24 cellular contexts compared by ENCODE assay signal in genomic region chr1:234093107-234093506, GRCh38.
DNase-seq lines count a peak whose midpoint lies in the region; ATAC-seq, FAIRE-seq and TF ChIP-seq lines count a peak whose summit lies in the region.
"Had no signal": no experiment of that assay in that cellular context is flagged by ENCODE, and none has a peak within 500 bp of the region (broad histone marks: within the 10 kb centered on the region; RNA-seq: fewer than 3 reads in every experiment).

No MANE protein-coding gene starts in this region.

- H3K36me3 Mint-ChIP-seq in endodermal cell (ENCODE audit: low read depth) (no peaks in the 10 kb centered on the region), glutamatergic neuron (ENCODE audit: unreplicated experiment) (no peaks in the 10 kb centered on the region), natural killer cell (no peaks in the 10 kb centered on the region)
- H3K36me3 Mint-ChIP-seq: CD14-positive monocyte had no signal

- H2AFZ ChIP-seq in SK-N-SH (ENCODE audit: low read depth) = no peak overlapping the region

- H3K27ac Mint-ChIP-seq in endodermal cell (peak overlapping the region; percentile 56), glutamatergic neuron (ENCODE audit: unreplicated experiment) (no peak overlapping the region), natural killer cell (no peak overlapping the region)
- H3K27ac Mint-ChIP-seq: B cell; CD4-positive, alpha-beta T cell had no signal

- TF ChIP-seq CTCF in SK-N-SH (IDR thresholded peaks at IDR 0.05) = no peak
- no peak for TF ChIP-seq CTCF in endodermal cell (conservative IDR thresholded peaks at IDR 0.05)
- no peak for TF ChIP-seq CTCF in thoracic aorta (IDR thresholded peaks at IDR 0.05)
- TF ChIP-seq CTCF in glutamatergic neuron (IDR thresholded peaks at IDR 0.05; ENCODE audit: partially characterized antibody, unreplicated experiment) = no peak
- TF ChIP-seq CTCF in natural killer cell (IDR thresholded peaks at IDR 0.05) = no peak

- 10% methylated on average over 1 of the region's 1 CpG for whole genome bisulfite sequencing in SK-N-SH (ENCODE audit: low lambda C conversion rate)
- 18 to 69% methylated on average over 1 of the region's 1 CpG for WGBS in endodermal cell (ENCODE audit: insufficient coverage in 1 of 2, insufficient read length in 1 of 2), 2 experiments

- H3K27ac ChIP-seq in SK-N-SH (ENCODE audit: low read depth in 2 of 2, low read length in 1 of 2) = no peak overlapping the region; a peak in 1 of 4 replicates
- H3K27ac ChIP-seq in HUES6 (ENCODE audit: low read depth, low read length) = no peak overlapping the region; the same call in 1 of the 2 replicates
- H3K27ac ChIP-seq in endodermal cell (ENCODE audit: low read depth, low read length) = no peak overlapping the region
- peak overlapping the region; percentile 44 to 52 for H3K27ac ChIP-seq in thoracic aorta
- H3K27ac ChIP-seq: 22Rv1, BLaER1 had no signal

- H4K20me1 ChIP-seq in SK-N-SH (ENCODE audit: insufficient read depth) = no peaks in the 10 kb centered on the region
- H4K20me1 ChIP-seq: BLaER1 had no signal

- TF ChIP-seq RAD21 in SK-N-SH (IDR thresholded peaks at IDR 0.05; ENCODE audit: low read length) = no peak

- no peaks in the 10 kb centered on the region for H3F3A ChIP-seq in SK-N-SH (replicated peaks; ENCODE audit: insufficient read depth)

- H3K4me1 Mint-ChIP-seq in endodermal cell (peaks cover 53% of the 10 kb centered on the region), glutamatergic neuron (ENCODE audit: low read depth, unreplicated experiment) (no peaks in the 10 kb centered on the region), natural killer cell (no peaks in the 10 kb centered on the region)
- H3K4me1 Mint-ChIP-seq: B cell had no signal

- no peak for FAIRE-seq in urothelium cell line (lab: Jason Lieb, UNC)
- FAIRE-seq: A204.1, GM12891, GM18507, H54 had no signal

- ATAC-seq in SK-N-SH treated with all-trans-retinoic acid at 6 μM for 48 hours (no peak; the same call in 2 of the 3 replicates), thoracic aorta (ENCODE audit: insufficient number of reproducible peaks, low FRiP score, low read depth) (no peak), natural killer cell (no peak)

- H3K4me1 ChIP-seq in SK-N-SH (ENCODE audit: control insufficient read depth in 1 of 2, insufficient read depth in 2 of 2, low read depth in 1 of 2, low read length in 1 of 2) (peaks cover 0 to 12% of the 10 kb centered on the region in 2 experiments; a peak in 1 of 4 replicates), HUES6 (ENCODE audit: control insufficient read depth, insufficient read depth, low read length) (no peaks in the 10 kb centered on the region; the same call in 1 of the 2 replicates), endodermal cell (ENCODE audit: control insufficient read depth, insufficient read depth, low read length) (peaks cover 23% of the 10 kb centered on the region), thoracic aorta (ENCODE audit: control insufficient read depth in 1 of 2, low read depth in 2 of 2) (peaks cover 11 to 42% of the 10 kb centered on the region in 2 donors)
- H3K4me1 ChIP-seq: BLaER1, HAP-1 had no signal

- no peaks in the 10 kb centered on the region for H3K9me2 ChIP-seq in SK-N-SH

- H3K4me3 Mint-ChIP-seq in endodermal cell (no peak overlapping the region), glutamatergic neuron (ENCODE audit: unreplicated experiment) (no peak overlapping the region), natural killer cell (no peak overlapping the region)
- H3K4me3 Mint-ChIP-seq: B cell; CD14-positive monocyte; CD4-positive, alpha-beta T cell had no signal

- DNase-seq in SK-N-SH (no peak), endodermal cell (peak; percentile 54), thoracic aorta (ENCODE audit: low spot score) (no peak), glutamatergic neuron (no peak), natural killer cell (no peak), urothelium cell line (ENCODE audit: low spot score) (no peak)
- DNase-seq: Calu3; CD4-positive, alpha-beta T cell; COR-L47; DMS53; DMS79 treated with DMSO at 0.1 percent for 48 hours; GF-D8; GOT3 had no signal

- H3K9me3 Mint-ChIP-seq in endodermal cell (peaks cover 6% of the 10 kb centered on the region), glutamatergic neuron (ENCODE audit: unreplicated experiment) (no peaks in the 10 kb centered on the region), natural killer cell (no peaks in the 10 kb centered on the region)

- intact Hi-C loops in natural killer cell (cut with micrococcal nuclease) = no loop called here

- H3K27me3 ChIP-seq in SK-N-SH (ENCODE audit: insufficient read depth) (no peaks in the 10 kb centered on the region; the same call in 1 of the 2 replicates), HUES6 (ENCODE audit: control insufficient read depth, insufficient read depth, low read length) (no peaks in the 10 kb centered on the region), endodermal cell (ENCODE audit: control insufficient read depth, insufficient read depth, low read length, poor library complexity, severe bottlenecking) (no peaks in the 10 kb centered on the region), thoracic aorta (replicated peaks; ENCODE audit: insufficient read depth) (no peaks in the 10 kb centered on the region)
- H3K27me3 ChIP-seq: BLaER1 had no signal

- no peaks in the 10 kb centered on the region for H3K79me2 ChIP-seq in SK-N-SH (ENCODE audit: insufficient read depth)

- H3K27me3 Mint-ChIP-seq in endodermal cell (ENCODE audit: insufficient read depth) (peaks cover 3% of the 10 kb centered on the region), glutamatergic neuron (ENCODE audit: unreplicated experiment) (no peaks in the 10 kb centered on the region), natural killer cell (ENCODE audit: low read depth in 2 of 2) (peaks cover 9 to 11% of the 10 kb centered on the region in 2 donors)

- H3K4me3 ChIP-seq in SK-N-SH (ENCODE audit: low read depth in 2 of 2, low read length in 1 of 2) = no peak overlapping the region
- no peak overlapping the region for H3K4me3 ChIP-seq in HUES6 (ENCODE audit: low read depth, low read length)
- peak overlapping the region; percentile 52 for H3K4me3 ChIP-seq in endodermal cell (ENCODE audit: low read length)
- no peak overlapping the region for H3K4me3 ChIP-seq in thoracic aorta
- H3K4me3 ChIP-seq: BLaER1, HAP-1 had no signal

- CTCF ChIA-PET in SK-N-SH (lab: Yijun Ruan, JAX) = interaction anchor here (1.0 to 4.7 kb wide), 6 partner anchors 13 to 302 kb away, joined by 3 to 18 read pairs (median 3); no protein-coding TSS in a partner anchor

- H3K9me3 ChIP-seq in SK-N-SH = no peaks in the 10 kb centered on the region
- no peaks in the 10 kb centered on the region for H3K9me3 ChIP-seq in HUES6 (ENCODE audit: control insufficient read depth, insufficient read depth, low read depth, low read length)
- H3K9me3 ChIP-seq in endodermal cell (ENCODE audit: control insufficient read depth, low read length) = peaks cover 19% of the 10 kb centered on the region
- H3K9me3 ChIP-seq in thoracic aorta = no peaks in the 10 kb centered on the region
- H3K9me3 ChIP-seq: BLaER1, HAP-1 had no signal

- H3K36me3 ChIP-seq in SK-N-SH (replicated peaks in 1 of 2; ENCODE audit: control insufficient read depth in 1 of 2, insufficient read depth in 2 of 2, low read length in 1 of 2) (no peaks in the 10 kb centered on the region), HUES6 (ENCODE audit: control insufficient read depth, insufficient read depth, low read length) (no peaks in the 10 kb centered on the region), endodermal cell (ENCODE audit: control insufficient read depth, insufficient read depth, low read length) (no peaks in the 10 kb centered on the region), thoracic aorta (no peaks in the 10 kb centered on the region)
- H3K36me3 ChIP-seq: BLaER1, HAP-1 had no signal

- H3K4me2 ChIP-seq in SK-N-SH = no peak overlapping the region
- H3K4me2 ChIP-seq: BLaER1 had no signal

- peak in 1 of 2 experiments; percentile 40; a peak in 2 of 4 replicates for TF ChIP-seq EP300 in SK-N-SH (IDR thresholded peaks at IDR 0.05; ENCODE audit: borderline replicate concordance in 1 of 2, low read depth in 1 of 2, low read length in 1 of 2)

- no peak overlapping the region for H3K9ac ChIP-seq in SK-N-SH
- peak overlapping the region; percentile 73 for H3K9ac ChIP-seq in HUES6 (ENCODE audit: low read length)
- H3K9ac ChIP-seq in endodermal cell (ENCODE audit: extremely low read depth, low read length, poor library complexity, severe bottlenecking) = no peak overlapping the region
- H3K9ac ChIP-seq: BLaER1 had no signal

- POLR2A ChIA-PET in SK-N-SH (lab: Yijun Ruan, JAX) = no interaction called here

TF ChIP-seq in SK-N-SH, 30 proteins besides CTCF, POLR2A, EP300 and RAD21 (continues in another document):
- TF ChIP-seq RFX5 (IDR thresholded peaks at IDR 0.05; ENCODE audit: low read length) (no peak), EZH2phosphoT487 (IDR thresholded peaks at IDR 0.05; ENCODE audit: borderline replicate concordance, low read depth) (no peak), GABPA (IDR thresholded peaks at IDR 0.05; ENCODE audit: low read depth) (no peak), RCOR1 (IDR thresholded peaks at IDR 0.05; ENCODE audit: low read length) (peak; percentile 83; the same call in 1 of the 2 replicates), GATA2 (CRISPR knock-in tag; IDR thresholded peaks at IDR 0.05) (peak; percentile 62)
- TF ChIP-seq, protein P1, sequence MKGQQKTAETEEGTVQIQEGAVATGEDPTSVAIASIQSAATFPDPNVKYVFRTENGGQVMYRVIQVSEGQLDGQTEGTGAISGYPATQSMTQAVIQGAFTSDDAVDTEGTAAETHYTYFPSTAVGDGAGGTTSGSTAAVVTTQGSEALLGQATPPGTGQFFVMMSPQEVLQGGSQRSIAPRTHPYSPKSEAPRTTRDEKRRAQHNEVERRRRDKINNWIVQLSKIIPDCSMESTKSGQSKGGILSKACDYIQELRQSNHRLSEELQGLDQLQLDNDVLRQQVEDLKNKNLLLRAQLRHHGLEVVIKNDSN (IDR thresholded peaks at IDR 0.05; ENCODE audit: borderline replicate concordance, low read depth) = no peak

TF ChIP-seq in SK-N-SH treated with all-trans-retinoic acid at 6 μM for 48 hours, 23 proteins besides CTCF, POLR2A, EP300 and RAD21:
- TF ChIP-seq PPARA (CRISPR knock-in tag; IDR thresholded peaks at IDR 0.05; ENCODE audit: borderline replicate concordance) (no peak), PATZ1 (CRISPR knock-in tag; IDR thresholded peaks at IDR 0.05; ENCODE audit: borderline replicate concordance) (no peak)

Comparison
In these comparisons a context has a peak if more than half of its experiments do, and no peak if none do; other contexts are left out.
1. H3K27ac ChIP-seq: peak in thoracic aorta (2 of 2); none in SK-N-SH (0 of 2), HUES6 (single experiment) and endodermal cell (single experiment).